8 cellular contexts compared by ENCODE assay signal in the genomic region with DNA sequence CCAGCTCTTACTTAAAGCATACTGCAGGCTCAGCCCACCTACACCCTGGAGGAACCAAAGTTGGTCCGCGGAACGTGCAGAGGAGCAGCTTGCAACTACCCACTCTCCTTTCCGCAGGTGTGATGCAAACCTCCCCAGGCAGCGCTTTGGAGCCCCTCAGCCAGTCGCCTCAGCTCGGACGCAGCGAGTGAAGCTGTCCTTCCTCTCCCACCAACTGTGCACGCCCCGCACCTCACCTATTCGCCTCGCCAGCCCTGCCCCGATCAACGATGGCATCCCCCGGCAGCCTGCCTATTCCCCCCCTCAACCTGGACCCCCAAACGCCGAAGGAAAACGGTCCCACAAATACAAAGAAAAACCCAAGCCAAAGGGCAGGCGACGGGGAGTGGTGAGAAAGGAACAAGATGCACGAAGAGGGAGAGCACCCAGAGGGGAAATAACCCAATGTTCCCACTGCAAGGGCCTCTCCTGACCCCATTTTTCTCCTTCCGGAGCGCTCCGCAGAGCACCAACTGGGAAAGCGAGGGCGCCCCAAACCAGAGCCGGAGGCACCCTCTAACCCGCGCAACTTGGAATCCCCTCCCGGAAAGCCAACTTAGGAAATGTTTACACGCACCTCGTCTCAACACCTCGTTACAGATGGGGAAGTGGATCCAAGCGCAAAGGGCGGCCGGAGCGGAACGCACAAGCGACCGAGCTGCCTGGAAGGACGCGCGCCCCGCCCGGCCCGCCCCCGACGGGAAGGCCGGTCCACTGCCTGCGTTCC. TPM values are rescaled to one million over a fixed set of nuclear protein-coding genes. Genes with fewer than 3 reads are reported as not detected.
DNase-seq lines count a peak whose midpoint lies in the region; ATAC-seq and TF ChIP-seq lines count a peak whose summit lies in the region.

No MANE protein-coding gene starts in this region.

- TF ChIP-seq CTCF in brain microvascular endothelial cell (IDR thresholded peaks at IDR 0.05; ENCODE audit: low read depth, low read length, missing control alignments) = no peak

- H3K4me1 ChIP-seq in HUES64 (ENCODE audit: insufficient read depth, low read length) = no peaks in the 10 kb centered on the region
- 0 out of 2 replicates have a peak, but pooled peaks cover 3% of the 10 kb centered on the region for H3K4me1 ChIP-seq in iPS-20b (ENCODE audit: insufficient read depth, low read length)
- peaks cover 6% of the 10 kb centered on the region for H3K4me1 ChIP-seq in skeletal muscle satellite cell (ENCODE audit: control insufficient read depth, insufficient read depth, low read length)

- DNase-seq in EL (peak; percentile 47), T1000 (lab: John Stamatoyannopoulos, UW) (peak; percentile 22), brain microvascular endothelial cell (peak; percentile 16), HuH-7 (ENCODE audit: low spot score) (no peak)

- H3K9me3 ChIP-seq in HUES64 (ENCODE audit: insufficient read depth, low read depth, low read length) = no peaks in the 10 kb centered on the region
- H3K9me3 ChIP-seq in iPS-20b (ENCODE audit: insufficient read depth, low read depth, low read length) = no peaks in the 10 kb centered on the region
- H3K9me3 ChIP-seq in skeletal muscle satellite cell (replicated peaks; ENCODE audit: low read length) = no peaks in the 10 kb centered on the region

- peak; percentile 44 for ATAC-seq in GM21526 (IDR thresholded peaks at IDR 0.05; ENCODE audit: low FRiP score, unreplicated experiment)

- in situ Hi-C loops in brain microvascular endothelial cell (cut with HindIII; ENCODE audit: low pct_ligation_motif_present, low sequenced_read_pairs) = no loop called here

- peak overlapping the region; percentile 96 for H3K4me2 ChIP-seq in skeletal muscle satellite cell (ENCODE audit: low read length)

- H3K9ac ChIP-seq in HUES64 (ENCODE audit: low read depth, low read length) = peak overlapping the region; percentile 85
- H3K9ac ChIP-seq in iPS-20b (ENCODE audit: low read depth, low read length) = peak overlapping the region; percentile 90
- H3K9ac ChIP-seq in skeletal muscle satellite cell (ENCODE audit: low read depth, low read length) = peak overlapping the region; percentile 98

- H3K4me3 ChIP-seq in HUES64 (ENCODE audit: low read length) = peak overlapping the region; percentile 75
- peak overlapping the region; percentile 87 for H3K4me3 ChIP-seq in brain microvascular endothelial cell (ENCODE audit: low read depth, low read length)
- H3K4me3 ChIP-seq in iPS-20b (ENCODE audit: low read length) = peak overlapping the region; percentile 98
- H3K4me3 ChIP-seq in skeletal muscle satellite cell (ENCODE audit: low read length) = peak overlapping the region; percentile 93

- under 1% methylated on average over 48 of the region's 51 CpGs for WGBS in HUES64

- H3K27ac ChIP-seq in HUES64 (ENCODE audit: low read depth, low read length) (peak overlapping the region; percentile 51; the same call in 1 of the 2 replicates), brain microvascular endothelial cell (peak overlapping the region; percentile 89), iPS-20b (ENCODE audit: low read length) (no peak overlapping the region)

- H3K36me3 ChIP-seq in HUES64 (ENCODE audit: insufficient read depth, low read length) (peaks cover 14% of the 10 kb centered on the region), brain microvascular endothelial cell (replicated peaks) (peaks cover 18% of the 10 kb centered on the region), iPS-20b (ENCODE audit: insufficient read depth, low read depth, low read length) (peaks cover 12% of the 10 kb centered on the region), skeletal muscle satellite cell (ENCODE audit: insufficient read depth, low read length) (peaks cover 26% of the 10 kb centered on the region)

- peaks cover 7% of the 10 kb centered on the region; the same call in 1 of the 2 replicates for H3K27me3 ChIP-seq in HUES64 (ENCODE audit: insufficient read depth, low read length)
- no peaks in the 10 kb centered on the region for H3K27me3 ChIP-seq in brain microvascular endothelial cell (replicated peaks)
- peaks cover 11% of the 10 kb centered on the region; the same call in 1 of the 2 replicates for H3K27me3 ChIP-seq in iPS-20b (ENCODE audit: insufficient read depth, low read length)
- H3K27me3 ChIP-seq in skeletal muscle satellite cell (ENCODE audit: control insufficient read depth, insufficient read depth, low read length) = no peaks in the 10 kb centered on the region

RNA-seq across cellular contexts. Expression of gene GLB1, which starts 0.7 kb away (rescaled TPM):
- 22.4 TPM for polyA plus RNA-seq in HUES64 (2013, experiment 1 of 2)
- polyA plus RNA-seq in HUES64 (2013, experiment 2 of 2) = 25.5 TPM
- total RNA-seq in skeletal muscle satellite cell (2012; rRNA removed) = 41.1 and 41.3 TPM in 2 replicates

RNA-seq across cellular contexts. Expression of gene TMPPE, which starts 0.7 kb away (rescaled TPM):
- 0.95 TPM for polyA plus RNA-seq in HUES64 (2013, experiment 1 of 2)
- polyA plus RNA-seq in HUES64 (2013, experiment 2 of 2) = 1.1 TPM
- 3.3 and 4.2 TPM in 2 replicates for total RNA-seq in skeletal muscle satellite cell (2012; rRNA removed)

RNA-seq across cellular contexts. Expression of gene CRTAP, which starts 17.5 kb away (rescaled TPM):
- 118 TPM for polyA plus RNA-seq in HUES64 (2013, experiment 1 of 2)
- 126 TPM for polyA plus RNA-seq in HUES64 (2013, experiment 2 of 2)
- 169 and 234 TPM in 2 replicates for total RNA-seq in skeletal muscle satellite cell (2012; rRNA removed)
